In genomic region chr18:23943104-23943503, GRCh38 we compare ENCODE assay signal across 12 cellular contexts.
A peak's percentile ranks its signal among the peaks of the same experiment; 100 is the strongest.
DNase-seq lines count a peak whose midpoint lies in the region; ATAC-seq, FAIRE-seq and TF ChIP-seq lines count a peak whose summit lies in the region.
"Had no signal": no experiment of that assay in that cellular context is flagged by ENCODE, and none has a peak within 500 bp of the region (broad histone marks: within the 10 kb centered on the region; RNA-seq: fewer than 3 reads in every experiment).

No MANE protein-coding gene starts in this region.

- no peaks in the 10 kb centered on the region for H3K4me1 ChIP-seq in uterus

- no peak overlapping the region for H3K27ac Mint-ChIP-seq in activated naive CD8-positive, alpha-beta T cell treated with anti-CD3 and anti-CD28 coated beads, Interleukin-2, amount 50 U/mL, for 24 hours
- H3K27ac Mint-ChIP-seq: HFFc6 had no signal

- peak overlapping the region; percentile 39 for H3K4me3 Mint-ChIP-seq in activated naive CD8-positive, alpha-beta T cell treated with anti-CD3 and anti-CD28 coated beads, Interleukin-2, amount 50 U/mL, for 24 hours
- H3K4me3 Mint-ChIP-seq: CD14-positive monocyte, HFFc6 had no signal

- H3K27ac ChIP-seq in uterus, result no peak overlapping the region

- FAIRE-seq in GM12891 (lab: Jason Lieb, UNC), result peak; percentile 95
- FAIRE-seq: small intestine had no signal

- TF ChIP-seq POLR2A in GM12891 (IDR thresholded peaks at IDR 0.05; ENCODE audit: low read depth, low read length) (no peak), uterus (IDR thresholded peaks at IDR 0.05) (no peak)

- DNase-seq in GM12891 (ENCODE audit: insufficient read length, low spot score), result peak; percentile 56
- DNase-seq in GM20000 (ENCODE audit: low spot score), result peak; percentile 57
- no peak for DNase-seq in activated naive CD8-positive, alpha-beta T cell treated with anti-CD3 and anti-CD28 coated beads, Interleukin-2, amount 50 U/mL, for 24 hours
- no peak for DNase-seq in uterus
- no peak for DNase-seq in anterior cingulate cortex (lab: John Stamatoyannopoulos, UW)
- no peak for DNase-seq in left ventricle myocardium superior
- no peak for DNase-seq in DMS79 treated with DMSO at 0.1 percent for 48 hours (lab: John Stamatoyannopoulos, UW)
- DNase-seq: HFFc6, small intestine had no signal

- H3K4me1 Mint-ChIP-seq in activated naive CD8-positive, alpha-beta T cell treated with anti-CD3 and anti-CD28 coated beads, Interleukin-2, amount 50 U/mL, for 24 hours, result peaks cover 41% of the 10 kb centered on the region

- ATAC-seq in HG03175 (IDR thresholded peaks at IDR 0.05; ENCODE audit: unreplicated experiment) (peak; percentile 73), left ventricle myocardium superior (no peak)
- ATAC-seq in activated naive CD8-positive, alpha-beta T cell treated with anti-CD3 and anti-CD28 coated beads, Interleukin-2, amount 50 U/mL, for 24 hours, result peak; percentile 80
- ATAC-seq: left lobe of liver had no signal

- intact Hi-C loops in uterus (cut with DNase I; ENCODE audit: low total_unique reads) (no loop called here), left ventricle myocardium superior (cut with micrococcal nuclease) (no loop called here)

- peaks cover 2% of the 10 kb centered on the region for H3K27me3 Mint-ChIP-seq in activated naive CD8-positive, alpha-beta T cell treated with anti-CD3 and anti-CD28 coated beads, Interleukin-2, amount 50 U/mL, for 24 hours

- no peaks in the 10 kb centered on the region for H3K9me3 Mint-ChIP-seq in activated naive CD8-positive, alpha-beta T cell treated with anti-CD3 and anti-CD28 coated beads, Interleukin-2, amount 50 U/mL, for 24 hours
- H3K9me3 Mint-ChIP-seq: CD14-positive monocyte, HFFc6 had no signal

- H3K9me3 ChIP-seq in uterus, result no peaks in the 10 kb centered on the region

- H3K36me3 ChIP-seq in uterus, result no peaks in the 10 kb centered on the region

- no peak for TF ChIP-seq CTCF in GM20000 (IDR thresholded peaks at IDR 0.05; ENCODE audit: extremely low read depth, missing control alignments)
- no peak for TF ChIP-seq CTCF in uterus (IDR thresholded peaks at IDR 0.05)

- no peak overlapping the region for H3K4me3 ChIP-seq in uterus

- H3K27me3 ChIP-seq in uterus, result no peaks in the 10 kb centered on the region

- no peaks in the 10 kb centered on the region for H3K36me3 Mint-ChIP-seq in activated naive CD8-positive, alpha-beta T cell treated with anti-CD3 and anti-CD28 coated beads, Interleukin-2, amount 50 U/mL, for 24 hours (ENCODE audit: low read depth)
- H3K36me3 Mint-ChIP-seq: CD14-positive monocyte had no signal

TF ChIP-seq in GM12891, 5 proteins besides CTCF, POLR2A, EP300 and RAD21:
- TF ChIP-seq POLR2AphosphoS5 (IDR thresholded peaks at IDR 0.05; ENCODE audit: low read depth, low read length) (no peak), POU2F2 (IDR thresholded peaks at IDR 0.05; ENCODE audit: low read depth, low read length) (no peak), SPI1 (IDR thresholded peaks at IDR 0.05; ENCODE audit: low read depth, low read length) (no peak), PAX5 (IDR thresholded peaks at IDR 0.05; ENCODE audit: insufficient read depth, low read length, severe bottlenecking) (no peak), TAF1 (IDR thresholded peaks at IDR 0.05; ENCODE audit: low read depth, low read length) (no peak)
TF ChIP-seq in GM12891: peak in this region for 0.

Comparison
In these comparisons a context has a peak if more than half of its experiments do, and no peak if none do; other contexts are left out.
1. DNase-seq: peak in GM12891 (single experiment) and GM20000 (single experiment); none in activated naive CD8-positive, alpha-beta T cell treated with anti-CD3 and anti-CD28 coated beads, Interleukin-2, amount 50 U/mL, for 24 hours (single experiment), uterus (0 of 2), anterior cingulate cortex (0 of 58), left ventricle myocardium superior (single experiment) and DMS79 treated with DMSO at 0.1 percent for 48 hours (single experiment).